Comparison of ENCODE assay signal across 1 cellular context in genomic region chr2:40559175-40559574, GRCh38.
TF ChIP-seq lines count a peak whose summit lies in the region.

No MANE protein-coding gene starts in this region.

TF ChIP-seq in IMR-90, 13 proteins besides CTCF, POLR2A, EP300 and RAD21:
- no peak for TF ChIP-seq ELK1 (IDR thresholded peaks at IDR 0.05; ENCODE audit: borderline replicate concordance, low read depth, low read length)
- no peak for TF ChIP-seq BHLHE40 (IDR thresholded peaks at IDR 0.05; ENCODE audit: low read depth, low read length)
- no peak for TF ChIP-seq SMC3 (IDR thresholded peaks at IDR 0.05; ENCODE audit: low read depth, low read length)
- no peak for TF ChIP-seq NFE2L2 (IDR thresholded peaks at IDR 0.05; ENCODE audit: low read depth, low read length)
- no peak for TF ChIP-seq MAFK (IDR thresholded peaks at IDR 0.05; ENCODE audit: low read depth, low read length)
- no peak for TF ChIP-seq CHD1 (IDR thresholded peaks at IDR 0.05; ENCODE audit: low read depth, low read length)
- no peak for TF ChIP-seq RFX5 (IDR thresholded peaks at IDR 0.05; ENCODE audit: low read depth, low read length)
- TF ChIP-seq MAZ (IDR thresholded peaks at IDR 0.05; ENCODE audit: borderline replicate concordance, low read depth, low read length): no peak
- TF ChIP-seq CEBPB (IDR thresholded peaks at IDR 0.05; ENCODE audit: low read depth, low read length): no peak
- no peak for TF ChIP-seq FOS (IDR thresholded peaks at IDR 0.05; ENCODE audit: low read depth, low read length)
- no peak for TF ChIP-seq MXI1 (IDR thresholded peaks at IDR 0.05; ENCODE audit: borderline replicate concordance, low read depth, low read length)
